8 cellular contexts compared by ENCODE assay signal in genomic region chr10:101889256-101890210, GRCh38. TPM values are rescaled to one million over a fixed set of nuclear protein-coding genes. Genes with fewer than 3 reads are reported as not detected.
A peak's percentile ranks its signal among the peaks of the same experiment; 100 is the strongest.
DNase-seq lines count a peak whose midpoint lies in the region; ATAC-seq lines count a peak whose summit lies in the region.

No MANE protein-coding gene starts in this region.

- ATAC-seq in HG02763 (IDR thresholded peaks at IDR 0.05; ENCODE audit: unreplicated experiment) = no peak

- peak; percentile 49 for DNase-seq in DMS114 treated with DMSO at 0.1 percent for 48 hours (lab: John Stamatoyannopoulos, UW; ENCODE audit: unreplicated experiment)
- peak; percentile 60 for DNase-seq in HCEC 1CT
- DNase-seq in NCI-H345 treated with DMSO at 0.1 percent for 48 hours (lab: John Stamatoyannopoulos, UW; ENCODE audit: unreplicated experiment) = peak; percentile 9
- DNase-seq in activated CD4-positive, alpha-beta T cell treated with anti-CD3 and anti-CD28 coated beads, Interleukin-2, amount 50 U/mL, for 1 hour = peak; percentile 71
- DNase-seq in dermis microvascular lymphatic vessel endothelial cell (ENCODE audit: low read depth in 2 of 2) = peak; percentile 43 to 80
- peak; percentile 77 to 82 for DNase-seq in lung microvascular endothelial cell (ENCODE audit: low read depth in 2 of 2)
- DNase-seq in stimulated activated CD8-positive, alpha-beta memory T cell treated with anti-CD3 and anti-CD28 coated beads, Interleukin-15, amount 100 ng/mL, for 1 hour (ENCODE audit: low read depth) = peak; percentile 50

RNA-seq across cellular contexts. Expression of gene KCNIP2, which starts 45.9 kb away (rescaled TPM):
- 0.13 TPM in 2 replicates for total RNA-seq in dermis microvascular lymphatic vessel endothelial cell
- under 0.01 and 0.20 TPM in 2 replicates for total RNA-seq in lung microvascular endothelial cell

Comparison
In these comparisons a context has a peak if more than half of its experiments do, and no peak if none do; other contexts are left out.
1. DNase-seq: peak in every context shown above with its lines; median percentile 80 in lung microvascular endothelial cell; 71 in activated CD4-positive, alpha-beta T cell treated with anti-CD3 and anti-CD28 coated beads, Interleukin-2, amount 50 U/mL, for 1 hour; 62 in dermis microvascular lymphatic vessel endothelial cell; 60 in HCEC 1CT; 50 in stimulated activated CD8-positive, alpha-beta memory T cell treated with anti-CD3 and anti-CD28 coated beads, Interleukin-15, amount 100 ng/mL, for 1 hour; 49 in DMS114 treated with DMSO at 0.1 percent for 48 hours; 9 in NCI-H345 treated with DMSO at 0.1 percent for 48 hours.